Comparison of ENCODE assay signal across 11 cellular contexts in genomic region chr15:66763186-66764066, GRCh38.
DNase-seq lines count a peak whose midpoint lies in the region; ATAC-seq and TF ChIP-seq lines count a peak whose summit lies in the region.
"Had no signal": no experiment of that assay in that cellular context is flagged by ENCODE, and none has a peak within 500 bp of the region (broad histone marks: within the 10 kb centered on the region; RNA-seq: fewer than 3 reads in every experiment).

No MANE protein-coding gene starts in this region.

- no peak for TF ChIP-seq EP300 in ovary (IDR thresholded peaks at IDR 0.05)

- POLR2A ChIA-PET in A673 (lab: Charles Lee; ENCODE audit: low non-redundant PET): interaction anchor here (0.6 kb wide), 1 partner anchor 20 kb away, joined by 3 read pairs; no protein-coding TSS in a partner anchor

- no peaks in the 10 kb centered on the region for H3K27me3 ChIP-seq in A673 (replicated peaks; ENCODE audit: insufficient read depth, low read depth, low read length, poor library complexity)
- H3K27me3 ChIP-seq in ovary: no peaks in the 10 kb centered on the region

- BruUV-seq in A673 (replicated peaks; lab: Mats Ljungman, UMichigan): no TSS peak

- intact Hi-C loops in A673 (cut with micrococcal nuclease; ENCODE audit: unreplicated experiment) (no loop called here), ovary (cut with DNase I) (no loop called here)

- H3K4me1 ChIP-seq in A673 (ENCODE audit: insufficient read depth, low read length, poor library complexity, severe bottlenecking) (peaks cover 75% of the 10 kb centered on the region), ovary (ENCODE audit: insufficient read depth) (peaks cover 32% of the 10 kb centered on the region)

- H3K27ac Mint-ChIP-seq in immature natural killer cell: no peak overlapping the region
- H3K27ac Mint-ChIP-seq: CD4-positive, alpha-beta T cell had no signal

- no peaks in the 10 kb centered on the region for H3K4me1 Mint-ChIP-seq in immature natural killer cell

- H3K36me3 ChIP-seq in A673 (ENCODE audit: insufficient read depth, low read length, poor library complexity, severe bottlenecking) (no peaks in the 10 kb centered on the region), ovary (no peaks in the 10 kb centered on the region)

- peaks cover 5 to 9% (median 5%) of the 10 kb centered on the region in 3 donors for H3K27me3 Mint-ChIP-seq in immature natural killer cell (ENCODE audit: low read depth in 3 of 3)

- CTCF ChIA-PET in A673 (lab: Charles Lee): interaction anchor here (0.8 kb wide), 1 partner anchor 88 kb away, joined by 3 read pairs; no protein-coding TSS in a partner anchor

- H3K4me3 Mint-ChIP-seq in immature natural killer cell: no peak overlapping the region
- H3K4me3 Mint-ChIP-seq: CD4-positive, alpha-beta T cell; neural crest cell had no signal

- H3K36me3 Mint-ChIP-seq in immature natural killer cell: no peaks in the 10 kb centered on the region

- H3K9me3 Mint-ChIP-seq in immature natural killer cell: peaks cover 0 to 1% (median 0%) of the 10 kb centered on the region in 6 donors
- H3K9me3 Mint-ChIP-seq: CD4-positive, alpha-beta T cell; neural crest cell had no signal

- TF ChIP-seq POLR2A in ovary (IDR thresholded peaks at IDR 0.05): no peak

- ATAC-seq in GM19351 (IDR thresholded peaks at IDR 0.05; ENCODE audit: unreplicated experiment) (no peak), GM21390 (IDR thresholded peaks at IDR 0.05; ENCODE audit: unreplicated experiment) (no peak)

- TF ChIP-seq CTCF in A673 (conservative IDR thresholded peaks at IDR 0.05; ENCODE audit: low read depth, low read length): no peak
- TF ChIP-seq CTCF in fibroblast of the aortic adventitia (IDR thresholded peaks at IDR 0.05; ENCODE audit: insufficient read depth, low read length): no peak
- no peak for TF ChIP-seq CTCF in ovary (IDR thresholded peaks at IDR 0.05)

- WGBS in ovary, 3 donors: 28 to 40% (median 36%) methylated on average over 23 of the region's 23 CpGs

- H3K27ac ChIP-seq in A673 (ENCODE audit: low read depth, low read length, poor library complexity, severe bottlenecking) (peak overlapping the region; percentile 71), ovary (peak overlapping the region; percentile 32 to 79)

- DNase-seq in A673 (ENCODE audit: low spot score) (peak; percentile 75), NCI-H446 treated with DMSO at 0.1 percent for 48 hours (lab: John Stamatoyannopoulos, UW) (peak; percentile 78), fibroblast of the aortic adventitia (ENCODE audit: low read depth) (peak; percentile 51), ovary (peak; percentile 68 to 82 (median 73)), immature natural killer cell (no peak)
- no peak for DNase-seq in activated CD4-positive, alpha-beta T cell treated with anti-CD3 and anti-CD28 coated beads, Interleukin-2, amount 50 U/mL, for 4 hours
- DNase-seq: CD4-positive, alpha-beta T cell; effector CD8-positive, alpha-beta T cell had no signal

- H3K9me3 ChIP-seq in A673 (ENCODE audit: low read depth, low read length, poor library complexity, severe bottlenecking) (no peaks in the 10 kb centered on the region), ovary (no peaks in the 10 kb centered on the region)

- no peak overlapping the region for H3K4me3 ChIP-seq in A673 (ENCODE audit: low read depth, low read length, poor library complexity, severe bottlenecking)
- no peak overlapping the region for H3K4me3 ChIP-seq in fibroblast of the aortic adventitia (ENCODE audit: low read depth, low read length)
- H3K4me3 ChIP-seq in ovary: no peak overlapping the region

Comparison
In these comparisons a context has a peak if more than half of its experiments do, and no peak if none do; other contexts are left out.
1. DNase-seq: peak in A673 (single experiment), NCI-H446 treated with DMSO at 0.1 percent for 48 hours (single experiment), fibroblast of the aortic adventitia (single experiment) and ovary (5 of 5); none in immature natural killer cell (0 of 3) and activated CD4-positive, alpha-beta T cell treated with anti-CD3 and anti-CD28 coated beads, Interleukin-2, amount 50 U/mL, for 4 hours (0 of 2).